ENCODE assay signal across 1 cellular context in genomic region chr12:127459687-127460086, GRCh38.
TF ChIP-seq lines count a peak whose summit lies in the region.

No MANE protein-coding gene starts in this region.

TF ChIP-seq in K562, 482 proteins besides CTCF, POLR2A, EP300 and RAD21 (continued from another document):
- TF ChIP-seq ZBTB40 (IDR thresholded peaks at IDR 0.05) (peak; percentile 50; the same call in 1 of the 2 replicates), ZBTB40 (CRISPR knock-in tag; IDR thresholded peaks at IDR 0.05) (no peak), PBX2 (CRISPR knock-in tag; IDR thresholded peaks at IDR 0.05; ENCODE audit: low read depth) (no peak), PBX2 (tag; conservative IDR thresholded peaks at IDR 0.05; ENCODE audit: low read depth) (no peak), ZNF830 (CRISPR knock-in tag; IDR thresholded peaks at IDR 0.05) (no peak), BMI1 (IDR thresholded peaks at IDR 0.05; ENCODE audit: low read length) (no peak), GABPA (tag; conservative IDR thresholded peaks at IDR 0.05; ENCODE audit: low read depth) (peak; percentile 81), NFYB (IDR thresholded peaks at IDR 0.05; ENCODE audit: extremely low read depth, insufficient read length) (peak; percentile 48), CCAR2 (IDR thresholded peaks at IDR 0.05; ENCODE audit: low read depth, low read length) (no peak)
TF ChIP-seq in K562: peak in this region for 5.
